In genomic region chr7:92782236-92782635, GRCh38 we compare ENCODE assay signal across 22 cellular contexts. TPM values are rescaled to one million over a fixed set of nuclear protein-coding genes. Genes with fewer than 3 reads are reported as not detected.
A peak's percentile ranks its signal among the peaks of the same experiment; 100 is the strongest.
DNase-seq lines count a peak whose midpoint lies in the region; ATAC-seq, FAIRE-seq and TF ChIP-seq lines count a peak whose summit lies in the region.
"Had no signal": no experiment of that assay in that cellular context is flagged by ENCODE, and none has a peak within 500 bp of the region (broad histone marks: within the 10 kb centered on the region; RNA-seq: fewer than 3 reads in every experiment).

No MANE protein-coding gene starts in this region.

- H3K9ac ChIP-seq in K562 (ENCODE audit: insufficient read depth in 1 of 2, low read depth in 2 of 2, low read length in 2 of 2) (no peak overlapping the region), kidney (ENCODE audit: low read length in 2 of 2) (no peak overlapping the region)

- TF ChIP-seq EP300 in K562 (IDR thresholded peaks at IDR 0.05; ENCODE audit: low read length): no peak

- H3K27me3 ChIP-seq in K562 (ENCODE audit: control insufficient read depth in 2 of 2, insufficient read depth in 2 of 2, low read length in 2 of 2) (no peaks in the 10 kb centered on the region), body of pancreas (no peaks in the 10 kb centered on the region)
- H3K27me3 ChIP-seq: cardiac muscle cell, dorsolateral prefrontal cortex, gastroesophageal sphincter, sigmoid colon, SJSA1 had no signal

- no peaks in the 10 kb centered on the region for H4K20me1 ChIP-seq in K562 (replicated peaks; ENCODE audit: control insufficient read depth, insufficient read depth, low read length)

- H3K4me1 Mint-ChIP-seq in activated T-cell treated with anti-CD3 and anti-CD28 coated beads, Interleukin-2, amount 50 U/mL, for 72 hours (ENCODE audit: low read depth): peaks cover 71% of the 10 kb centered on the region

- no peak overlapping the region for H2AFZ ChIP-seq in K562 (ENCODE audit: low read depth, low read length)

- H3K4me3 ChIP-seq in NB4 (ENCODE audit: low read depth, low read length): no peak overlapping the region
- H3K4me3 ChIP-seq in K562: no peak overlapping the region
- H3K4me3 ChIP-seq in body of pancreas: no peak overlapping the region
- no peak overlapping the region for H3K4me3 ChIP-seq in kidney (ENCODE audit: low read length in 2 of 2)
- H3K4me3 ChIP-seq: cardiac muscle cell, gastroesophageal sphincter, sigmoid colon, SJSA1 had no signal

- ATAC-seq in activated T-cell treated with anti-CD3 and anti-CD28 coated beads, Interleukin-2, amount 50 U/mL, for 72 hours (replicated peaks in 1 of 2): no peak
- ATAC-seq in K562 (no peak; the same call in 1 of the 3 replicates), body of pancreas (no peak), GM18909 (IDR thresholded peaks at IDR 0.05; ENCODE audit: poor library complexity, unreplicated experiment) (no peak)
- ATAC-seq: activated CD4-positive, CD25-positive, alpha-beta regulatory T cell treated with anti-CD3 and anti-CD28 coated beads, Interleukin-2, amount 50 U/mL, for 24 hours had no signal

- intact Hi-C loops in K562 (cut with micrococcal nuclease): no loop called here
- intact Hi-C loops in body of pancreas (cut with DNase I): no loop called here
- intact Hi-C loops in kidney (cut with DNase I): no loop called here

- TF ChIP-seq CTCF in NB4 (IDR thresholded peaks at IDR 0.05; ENCODE audit: low read depth, low read length) (no peak), K562 (IDR thresholded peaks at IDR 0.05 in 2 of 3, conservative IDR thresholded peaks at IDR 0.05 in 1 of 3; ENCODE audit: insufficient read depth in 2 of 3, low read depth in 1 of 3, low read length in 3 of 3) (no peak), body of pancreas (IDR thresholded peaks at IDR 0.05) (no peak), kidney (IDR thresholded peaks at IDR 0.05; ENCODE audit: borderline replicate concordance, extremely low read depth, insufficient read depth) (no peak)

- H3K9me3 Mint-ChIP-seq in activated T-cell treated with anti-CD3 and anti-CD28 coated beads, Interleukin-2, amount 50 U/mL, for 72 hours: no peaks in the 10 kb centered on the region
- H3K9me3 Mint-ChIP-seq: CD4-positive, alpha-beta T cell; stimulated activated naive CD8-positive, alpha-beta T cell treated with anti-CD3 and anti-CD28 coated beads, Interleukin-15, Interleukin-2, amounts not matched to agents 100 ng/mL and 50 ng/mL, for 24 hours had no signal

- H3K36me3 ChIP-seq in K562 (ENCODE audit: control insufficient read depth, insufficient read depth, low read length): peaks cover 7% of the 10 kb centered on the region; the same call in 2 of the 3 replicates
- no peaks in the 10 kb centered on the region for H3K36me3 ChIP-seq in body of pancreas (replicated peaks in 1 of 2; ENCODE audit: insufficient read depth in 1 of 2, low read depth in 2 of 2)
- H3K36me3 ChIP-seq in kidney (ENCODE audit: control insufficient read depth in 1 of 2, insufficient read depth in 2 of 2, low read length in 2 of 2): no peaks in the 10 kb centered on the region
- H3K36me3 ChIP-seq: cardiac muscle cell, gastroesophageal sphincter, sigmoid colon had no signal

- POLR2A ChIA-PET in K562 (lab: Yijun Ruan, JAX): no interaction called here

- in situ Hi-C loops in K562 (cut with MboI): no loop called here

- no peak for DNase-seq in activated T-cell treated with anti-CD3 and anti-CD28 coated beads, Interleukin-2, amount 50 U/mL, for 72 hours
- DNase-seq in activated T-cell treated with anti-CD3 and anti-CD28 coated beads for 4 hours (no peak), NB4 (ENCODE audit: low read depth) (peak; percentile 25), K562 (ENCODE audit: extremely low read depth in 1 of 4, low spot score in 3 of 4) (no peak), body of pancreas (no peak), kidney (no peak)
- DNase-seq: CD4-positive, alpha-beta T cell; dorsolateral prefrontal cortex; erythroblast; H9; KG1; NCI-H1436; sigmoid colon; stimulated activated CD4-positive, alpha-beta T cell treated with anti-CD3 and anti-CD28 coated beads, Interleukin-1b, Interleukin-23, amount 100 ng/mL, for 48 hours; T-helper 9 cell had no signal

- H3K27ac ChIP-seq in K562 (ENCODE audit: extremely low read depth, low read depth, low read length) (no peak overlapping the region), temporal lobe (ENCODE audit: low read depth, low read length) (peak overlapping the region; percentile 73), body of pancreas (no peak overlapping the region), kidney (ENCODE audit: low read depth in 2 of 2, low read length in 2 of 2) (no peak overlapping the region)
- H3K27ac ChIP-seq: SJSA1 had no signal

- no peak overlapping the region for H3K4me2 ChIP-seq in K562 (ENCODE audit: insufficient read depth, low read length)

- H3K9me1 ChIP-seq in K562 (ENCODE audit: control insufficient read depth, insufficient read depth, low read length): no peaks in the 10 kb centered on the region

- FAIRE-seq in K562 (lab: Jason Lieb, UNC) (no peak), kidney (lab: Jason Lieb, UNC) (no peak)

- TF ChIP-seq RAD21 in K562 (CRISPR knock-in tag; conservative IDR thresholded peaks at IDR 0.05 in 1 of 2, IDR thresholded peaks at IDR 0.05 in 1 of 2): no peak

- no peaks in the 10 kb centered on the region for H3K27me3 Mint-ChIP-seq in activated T-cell treated with anti-CD3 and anti-CD28 coated beads, Interleukin-2, amount 50 U/mL, for 72 hours (ENCODE audit: low read depth)
- H3K27me3 Mint-ChIP-seq: CD4-positive, alpha-beta T cell; stimulated activated naive CD8-positive, alpha-beta T cell treated with anti-CD3 and anti-CD28 coated beads, Interleukin-15, Interleukin-2, amounts not matched to agents 100 ng/mL and 50 ng/mL, for 24 hours had no signal

- 11% methylated on average over 1 of the region's 1 CpG for WGBS in K562 (ENCODE audit: insufficient coverage, low coverage, missing lambda C conversion rate)
- WGBS in body of pancreas, 2 donors: 52 to 59% methylated on average over 1 of the region's 1 CpG

- BruUV-seq in K562 (replicated peaks; lab: Mats Ljungman, UMichigan): no TSS peak

- H3K79me2 ChIP-seq in K562 (ENCODE audit: control insufficient read depth, insufficient read depth, low read length): peaks cover 82% of the 10 kb centered on the region

- no peak overlapping the region for H3K4me3 Mint-ChIP-seq in activated T-cell treated with anti-CD3 and anti-CD28 coated beads, Interleukin-2, amount 50 U/mL, for 72 hours
- H3K4me3 Mint-ChIP-seq: CD4-positive, alpha-beta T cell; H9; stimulated activated naive CD8-positive, alpha-beta T cell treated with anti-CD3 and anti-CD28 coated beads, Interleukin-15, Interleukin-2, amounts not matched to agents 100 ng/mL and 50 ng/mL, for 24 hours had no signal

- H3K4me1 ChIP-seq in K562 (replicated peaks in 1 of 2; ENCODE audit: control insufficient read depth in 2 of 2, insufficient read depth in 2 of 2, low read length in 2 of 2) (no peaks in the 10 kb centered on the region; a peak in 1 of 5 replicates), body of pancreas (peaks cover 22% of the 10 kb centered on the region), kidney (ENCODE audit: control insufficient read depth in 1 of 2, insufficient read depth in 1 of 2, low read depth in 1 of 2, low read length in 2 of 2) (peaks cover 0 to 5% of the 10 kb centered on the region in 2 donors)

- TF ChIP-seq POLR2A in NB4 (IDR thresholded peaks at IDR 0.05; ENCODE audit: extremely low read depth, insufficient read length) (no peak), K562 (conservative IDR thresholded peaks at IDR 0.05) (no peak), body of pancreas (IDR thresholded peaks at IDR 0.05) (no peak)

- H3K9me3 ChIP-seq in K562 (replicated peaks; ENCODE audit: control insufficient read depth, insufficient read depth, low read depth, low read length) (no peaks in the 10 kb centered on the region), body of pancreas (no peaks in the 10 kb centered on the region), kidney (ENCODE audit: control insufficient read depth in 1 of 2, low read length in 2 of 2) (no peaks in the 10 kb centered on the region)
- H3K9me3 ChIP-seq: gastroesophageal sphincter, sigmoid colon, SJSA1 had no signal

- CTCF ChIA-PET in K562 (lab: Yijun Ruan, JAX; ENCODE audit: low intra/inter-chr PET ratio): no interaction called here

- peak overlapping the region; percentile 17 for H3K27ac Mint-ChIP-seq in activated T-cell treated with anti-CD3 and anti-CD28 coated beads, Interleukin-2, amount 50 U/mL, for 72 hours
- H3K27ac Mint-ChIP-seq: CD4-positive, alpha-beta T cell had no signal

- peaks cover 6 to 36% of the 10 kb centered on the region in 2 donors for H3K36me3 Mint-ChIP-seq in activated T-cell treated with anti-CD3 and anti-CD28 coated beads, Interleukin-2, amount 50 U/mL, for 72 hours (ENCODE audit: insufficient read depth in 2 of 2)

TF ChIP-seq in K562, 482 proteins besides CTCF, POLR2A, EP300 and RAD21:
- TF ChIP-seq MEIS2 (IDR thresholded peaks at IDR 0.05; ENCODE audit: partially characterized antibody) (peak; percentile 24), KDM1A (IDR thresholded peaks at IDR 0.05) (peak in 1 of 2 experiments; percentile 20; a peak in 1 of 4 replicates), ZNF764 (CRISPR knock-in tag; IDR thresholded peaks at IDR 0.05; ENCODE audit: low read depth) (no peak)

RNA-seq across cellular contexts. Expression of gene CDK6, which starts 54.1 kb away (rescaled TPM):
- total RNA-seq in activated T-cell treated with anti-CD3 and anti-CD28 coated beads, Interleukin-2, amount 50 U/mL, for 72 hours: 100 to 1,000 TPM; 213 to 256 TPM
- total RNA-seq in K562 (2011; cell fraction: chromatin; rRNA removed; ENCODE audit: low replicate concordance): 85.3 and 114 TPM in 2 replicates
- 56.5 and 61.6 TPM in 2 replicates for total RNA-seq in K562 (2011; cell fraction: nucleolus; rRNA removed)
- total RNA-seq in K562 (2011; cell fraction: nucleoplasm; rRNA removed): 58.1 and 77.3 TPM in 2 replicates
- total RNA-seq in K562 (2014; rRNA removed) (90.8 and 91.6 TPM in 2 replicates), K562 (2014; rRNA removed; fragmentation: Illumina TruSeq; extraction: Trizol) (77.8 and 81.9 TPM in 2 replicates), K562 (2015; rRNA removed; fragmentation: Illumina TruSeq; extraction: Trizol) (62.2 and 63.9 TPM in 2 replicates), K562 (2021) (97.9 and 109 TPM in 2 replicates), temporal lobe (9.6 TPM), body of pancreas (10 to 100 TPM; 32.6 to 35.0 TPM), kidney (20.8 TPM)
- polyA plus RNA-seq in K562 (2011; rRNA removed) (37.2 and 39.0 TPM in 2 replicates), K562 (2014; fragmentation: Illumina TruSeq; extraction: Trizol) (37.1 and 44.4 TPM in 2 replicates), K562 (2014; fragmentation: Nextera tagmentation; extraction: Ambion mirVana) (10 to 100 TPM in 1 of 2 experiments, 1 to 10 TPM in 1; 7.6 to 15.0 TPM), K562 (2014; rRNA removed) (24.5 and 27.3 TPM in 2 replicates), kidney (ENCODE audit: insufficient read depth, low read depth, low replicate concordance) (3.6 TPM)
- polyA plus RNA-seq in K562 (2011; cell fraction: cytosol; rRNA removed): 26.0 and 31.7 TPM in 2 replicates
- 39.8 and 46.6 TPM in 2 replicates for polyA plus RNA-seq in K562 (2011; cell fraction: nucleus; rRNA removed)
- polyA plus RNA-seq in K562 (2012): 14.5 and 19.6 TPM in 2 replicates
- 108 and 112 TPM in 2 replicates for polyA minus RNA-seq in K562 (2011; rRNA and poly(A)+ RNA removed)
- 119 and 123 TPM in 2 replicates for polyA minus RNA-seq in K562 (2011; cell fraction: cytosol; rRNA and poly(A)+ RNA removed)
- 84.6 and 94.7 TPM in 2 replicates for polyA minus RNA-seq in K562 (2011; cell fraction: nucleus; rRNA and poly(A)+ RNA removed)
